17 cellular contexts compared by ENCODE assay signal in the genomic region with DNA sequence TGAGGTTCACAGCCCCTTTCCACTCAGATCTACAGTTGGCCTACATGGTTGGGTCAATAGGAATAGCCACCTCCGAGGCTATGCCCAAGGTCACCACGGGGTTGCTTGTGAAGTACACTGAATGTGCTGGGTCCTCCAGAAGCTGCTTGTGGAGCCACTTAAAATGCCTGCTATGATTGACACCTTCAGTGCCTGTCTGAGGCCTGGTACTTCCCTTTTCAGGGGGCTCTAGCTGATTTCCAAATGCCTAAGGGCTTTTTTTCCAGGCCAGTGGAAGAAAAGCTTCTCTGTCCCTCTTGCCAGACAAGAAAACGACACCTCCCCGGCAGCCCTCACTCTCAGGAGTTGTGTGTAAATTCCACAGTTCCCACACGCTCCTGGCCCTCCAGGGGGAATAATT. TPM values are rescaled to one million over a fixed set of nuclear protein-coding genes. Genes with fewer than 3 reads are reported as not detected.
DNase-seq lines count a peak whose midpoint lies in the region; ATAC-seq, FAIRE-seq and TF ChIP-seq lines count a peak whose summit lies in the region.
"Had no signal": no experiment of that assay in that cellular context is flagged by ENCODE, and none has a peak within 500 bp of the region (broad histone marks: within the 10 kb centered on the region; RNA-seq: fewer than 3 reads in every experiment).

No MANE protein-coding gene starts in this region.

- TF ChIP-seq EP300 in HepG2 (IDR thresholded peaks at IDR 0.05; ENCODE audit: low read depth in 2 of 2, low read length in 2 of 2) (no peak), HepG2 (CRISPR knock-in tag; IDR thresholded peaks at IDR 0.05; ENCODE audit: borderline replicate concordance) (no peak)

- no peak for TF ChIP-seq POLR2A in HepG2 (IDR thresholded peaks at IDR 0.05; ENCODE audit: insufficient read depth in 1 of 2, low read depth in 2 of 2, low read length in 2 of 2)
- no peak for TF ChIP-seq POLR2A in right lobe of liver (IDR thresholded peaks at IDR 0.05)
- TF ChIP-seq POLR2A in NB4 (IDR thresholded peaks at IDR 0.05; ENCODE audit: extremely low read depth, insufficient read length), result no peak

- H3K9me3 ChIP-seq in HepG2 (ENCODE audit: low read length) (no peaks in the 10 kb centered on the region), right lobe of liver (no peaks in the 10 kb centered on the region), osteoblast (ENCODE audit: low read depth, low read length) (no peaks in the 10 kb centered on the region)
- H3K9me3 ChIP-seq: A549, BE2C had no signal

- H3K27me3 ChIP-seq in HepG2 (ENCODE audit: control insufficient read depth in 1 of 2, insufficient read depth in 2 of 2, low read length in 2 of 2), result no peaks in the 10 kb centered on the region; a peak in 1 of 5 replicates
- no peaks in the 10 kb centered on the region for H3K27me3 ChIP-seq in right lobe of liver
- peaks cover 7% of the 10 kb centered on the region for H3K27me3 ChIP-seq in osteoblast (ENCODE audit: insufficient read depth, low read length)

- H3K79me2 ChIP-seq in HepG2 (ENCODE audit: insufficient read depth, low read length) (no peaks in the 10 kb centered on the region), osteoblast (ENCODE audit: insufficient read depth, low read length) (no peaks in the 10 kb centered on the region)

- ATAC-seq in HepG2, result peak; percentile 57
- no peak for ATAC-seq in right lobe of liver
- ATAC-seq: A549 had no signal

- H2AFZ ChIP-seq in HepG2 (ENCODE audit: low read length) (no peak overlapping the region), osteoblast (ENCODE audit: low read length) (no peak overlapping the region)

- H3K27ac ChIP-seq in HepG2 (ENCODE audit: extremely low read length, insufficient read depth, low read length) (no peak overlapping the region), right lobe of liver (no peak overlapping the region), osteoblast (ENCODE audit: low read depth, low read length) (no peak overlapping the region)
- H3K27ac ChIP-seq: A549, C4-2B had no signal

- intact Hi-C loops in HepG2 (cut with micrococcal nuclease; ENCODE audit: unreplicated experiment) (loop anchor here (10.0 kb wide), 1 partner anchor 490 kb away; no protein-coding TSS in a partner anchor), right lobe of liver (cut with DNase I) (loop anchor here in 1 of 2 donors (10.0 kb wide), 1 partner anchor 260 kb away; the partner anchor contains the start of gene CST9)

- no peak overlapping the region for H3K4me3 ChIP-seq in HepG2 (replicated peaks in 1 of 3; ENCODE audit: insufficient read depth in 1 of 3, low read depth in 2 of 3, low read length in 3 of 3)
- no peak overlapping the region for H3K4me3 ChIP-seq in right lobe of liver
- H3K4me3 ChIP-seq in NB4 (ENCODE audit: low read depth, low read length), result no peak overlapping the region
- H3K4me3 ChIP-seq in osteoblast (ENCODE audit: insufficient read depth, low read length), result no peak overlapping the region
- H3K4me3 ChIP-seq: A549 had no signal

- no TSS peak for BruUV-seq in HepG2 (replicated peaks; lab: Mats Ljungman, UMichigan)

- POLR2A ChIA-PET in HepG2 (lab: Yijun Ruan, JAX), result interaction anchor here (1.4 kb wide), 1 partner anchor 13 kb away, joined by 5 read pairs; no protein-coding TSS in a partner anchor

- H3K4me2 ChIP-seq in HepG2 (ENCODE audit: low read depth, low read length) (peak overlapping the region; percentile 37; the same call in 1 of the 2 replicates), osteoblast (ENCODE audit: insufficient read depth, low read length) (no peak overlapping the region)
- H3K4me2 ChIP-seq: A549 had no signal

- no peak for FAIRE-seq in HepG2 (lab: Jason Lieb, UNC)
- FAIRE-seq: A549, G401.6, GM12892 had no signal

- in situ Hi-C loops in HepG2 (cut with HindIII; ENCODE audit: extremely low pct_ligation_motif_present, low pct_unique_long_range_greater_than_20kb), result loop anchor here (5.0 kb wide), 2 partner anchors 652 to 1007 kb away; no protein-coding TSS in a partner anchor
- in situ Hi-C loops in SK-MEL-5 (cut with HindIII; ENCODE audit: low pct_unique_long_range_greater_than_20kb, low sequenced_read_pairs), result no loop called here

- H3K36me3 ChIP-seq in HepG2 (replicated peaks in 1 of 2; ENCODE audit: control insufficient read depth in 1 of 2, insufficient read depth in 2 of 2, low read length in 2 of 2) (no peaks in the 10 kb centered on the region), right lobe of liver (no peaks in the 10 kb centered on the region), osteoblast (ENCODE audit: insufficient read depth, low read length) (no peaks in the 10 kb centered on the region)
- H3K36me3 ChIP-seq: BE2C had no signal

- TF ChIP-seq CTCF in HepG2 (CRISPR knock-in tag; IDR thresholded peaks at IDR 0.05) (no peak), right lobe of liver (IDR thresholded peaks at IDR 0.05) (no peak), NB4 (IDR thresholded peaks at IDR 0.05; ENCODE audit: low read depth, low read length) (no peak), osteoblast (IDR thresholded peaks at IDR 0.05; ENCODE audit: extremely low read depth, low read depth, low read length) (no peak)

- no peaks in the 10 kb centered on the region for H4K20me1 ChIP-seq in HepG2 (ENCODE audit: insufficient read depth, low read length)
- no peaks in the 10 kb centered on the region for H4K20me1 ChIP-seq in osteoblast (ENCODE audit: insufficient read depth, low read length)

- CTCF ChIA-PET in HepG2 (lab: Yijun Ruan, JAX; ENCODE audit: low intra/inter-chr PET ratio, low total read pairs), result no interaction called here

- no peak for TF ChIP-seq RAD21 in HepG2 (CRISPR knock-in tag; IDR thresholded peaks at IDR 0.05)

- no peak overlapping the region for H3K9ac ChIP-seq in HepG2 (ENCODE audit: insufficient read depth, low read depth, low read length)

- peaks cover 24% of the 10 kb centered on the region for H3K4me1 ChIP-seq in HepG2 (ENCODE audit: insufficient read depth, low read length)
- peaks cover 0 to 3% (median 1%) of the 10 kb centered on the region in 4 donors for H3K4me1 ChIP-seq in right lobe of liver
- H3K4me1 ChIP-seq in osteoblast (ENCODE audit: insufficient read depth, low read length), result peaks cover 3% of the 10 kb centered on the region
- H3K4me1 ChIP-seq: BE2C had no signal

- 13% methylated on average over 5 of the region's 5 CpGs for WGBS in HepG2 (ENCODE audit: low lambda C conversion rate)
- 59% methylated on average over 5 of the region's 5 CpGs for WGBS in right lobe of liver (ENCODE audit: insufficient coverage, low coverage, low lambda C conversion rate, missing lambda C conversion rate)

- peak; percentile 25 for DNase-seq in HepG2 (ENCODE audit: low spot score)
- DNase-seq in right lobe of liver, result no peak
- DNase-seq in NB4 (ENCODE audit: low read depth), result peak; percentile 58
- peak; percentile 20 for DNase-seq in SK-MEL-5 (ENCODE audit: low read depth, low spot score)
- DNase-seq in osteoblast (ENCODE audit: insufficient read length, low spot score, missing footprints), result peak; percentile 69
- DNase-seq in stimulated activated CD4-positive, alpha-beta T cell treated with anti-CD3 and anti-CD28 coated beads, Interleukin-15, amount 100 ng/mL, for 24 hours, result no peak
- no peak for DNase-seq in NCI-H345 treated with DMSO at 0.1 percent for 48 hours (lab: John Stamatoyannopoulos, UW; ENCODE audit: unreplicated experiment)
- DNase-seq in NCI-H1417 (lab: John Stamatoyannopoulos, UW), result no peak
- DNase-seq: BE2C; CD4-positive, alpha-beta memory T cell; DMS79; HCEC 1CT; HFFc6 had no signal

RNA-seq across cellular contexts. Expression of gene NXT1, which starts 6.3 kb away (rescaled TPM):
- 65.9 and 69.7 TPM in 2 replicates for total RNA-seq in HepG2 (2016; rRNA removed; fragmentation: Illumina TruSeq; extraction: Trizol)
- 33.9 and 44.3 TPM in 2 replicates for total RNA-seq in HepG2 (2016; cell fraction: cytosol; rRNA removed; fragmentation: Illumina TruSeq; extraction: Trizol; ENCODE audit: low read depth)
- total RNA-seq in HepG2 (2016; cell fraction: insoluble cytoplasmic fraction; rRNA removed; fragmentation: Illumina TruSeq; extraction: Trizol), result 66.3 and 67.2 TPM in 2 replicates
- total RNA-seq in HepG2 (2016; cell fraction: membrane; rRNA removed; fragmentation: Illumina TruSeq; extraction: Trizol), result 44.7 and 63.8 TPM in 2 replicates
- 24.4 and 28.0 TPM in 2 replicates for total RNA-seq in HepG2 (2016; cell fraction: nucleus; rRNA removed; fragmentation: Illumina TruSeq; extraction: Trizol)
- 35.6 and 40.8 TPM in 2 replicates for polyA plus RNA-seq in HepG2 (2011; rRNA removed)
- 43.8 and 47.5 TPM in 2 replicates for polyA plus RNA-seq in HepG2 (2011; cell fraction: cytosol; rRNA removed)
- polyA plus RNA-seq in HepG2 (2011; cell fraction: nucleus; rRNA removed), result 14.7 and 15.8 TPM in 2 replicates
- 26.7 and 32.9 TPM in 2 replicates for polyA plus RNA-seq in HepG2 (2012)
- polyA plus RNA-seq in HepG2 (2016; cell fraction: cytosol; fragmentation: Illumina TruSeq; extraction: Trizol; ENCODE audit: low read depth), result 18.8 and 30.9 TPM in 2 replicates
- 62.5 and 64.4 TPM in 2 replicates for polyA plus RNA-seq in HepG2 (2016; cell fraction: insoluble cytoplasmic fraction; fragmentation: Illumina TruSeq; extraction: Trizol; ENCODE audit: low read depth)
- polyA plus RNA-seq in HepG2 (2016; cell fraction: membrane; fragmentation: Illumina TruSeq; extraction: Trizol; ENCODE audit: low read depth), result 26.0 and 39.0 TPM in 2 replicates
- 41.7 and 47.7 TPM in 2 replicates for polyA plus RNA-seq in HepG2 (2016; cell fraction: nucleus; fragmentation: Illumina TruSeq; extraction: Trizol; ENCODE audit: insufficient read depth, low read depth)
- polyA minus RNA-seq in HepG2 (2011; rRNA and poly(A)+ RNA removed; ENCODE audit: low replicate concordance), result 25.3 and 27.2 TPM in 2 replicates
- polyA minus RNA-seq in HepG2 (2011; cell fraction: cytosol; rRNA and poly(A)+ RNA removed), result 11.5 and 13.4 TPM in 2 replicates
- 8.2 and 10.1 TPM in 2 replicates for polyA minus RNA-seq in HepG2 (2011; cell fraction: nucleus; rRNA and poly(A)+ RNA removed)
- 10 to 100 TPM in 2 of 6 experiments, 1 to 10 TPM in 4; 3.8 to 11.2 (median 6.1) TPM for total RNA-seq in right lobe of liver
- 39.8 and 43.4 TPM in 2 replicates for total RNA-seq in SK-MEL-5 (2014; rRNA removed; shearing (Covaris generic))
- polyA plus RNA-seq in SK-MEL-5 (2015; cell fraction: cytosol; rRNA removed), result 34.6 and 36.2 TPM in 2 replicates
- polyA plus RNA-seq in SK-MEL-5 (2015; cell fraction: nucleus; rRNA removed), result 10.9 and 16.4 TPM in 2 replicates
- total RNA-seq in osteoblast, result 12.7 and 18.5 TPM in 2 replicates

RNA-seq across cellular contexts. Expression of gene GZF1, which starts 17.6 kb away (rescaled TPM):
- total RNA-seq in HepG2 (2016; rRNA removed; fragmentation: Illumina TruSeq; extraction: Trizol) (26.0 and 26.4 TPM in 2 replicates), right lobe of liver (1 to 10 TPM; 3.5 to 9.6 (median 6.1) TPM), osteoblast (13.0 and 14.5 TPM in 2 replicates)
- total RNA-seq in HepG2 (2016; cell fraction: cytosol; rRNA removed; fragmentation: Illumina TruSeq; extraction: Trizol; ENCODE audit: low read depth), result 1.9 and 2.6 TPM in 2 replicates
- 22.9 and 24.5 TPM in 2 replicates for total RNA-seq in HepG2 (2016; cell fraction: insoluble cytoplasmic fraction; rRNA removed; fragmentation: Illumina TruSeq; extraction: Trizol)
- 8.6 and 9.9 TPM in 2 replicates for total RNA-seq in HepG2 (2016; cell fraction: membrane; rRNA removed; fragmentation: Illumina TruSeq; extraction: Trizol)
- 19.0 and 22.5 TPM in 2 replicates for total RNA-seq in HepG2 (2016; cell fraction: nucleus; rRNA removed; fragmentation: Illumina TruSeq; extraction: Trizol)
- 16.9 and 21.9 TPM in 2 replicates for polyA plus RNA-seq in HepG2 (2011; rRNA removed)
- polyA plus RNA-seq in HepG2 (2011; cell fraction: cytosol; rRNA removed), result 9.4 and 15.6 TPM in 2 replicates
- polyA plus RNA-seq in HepG2 (2011; cell fraction: nucleus; rRNA removed), result 66.6 and 67.6 TPM in 2 replicates
- 9.0 and 9.7 TPM in 2 replicates for polyA plus RNA-seq in HepG2 (2012)
- 0.93 and 1.7 TPM in 2 replicates for polyA plus RNA-seq in HepG2 (2016; cell fraction: cytosol; fragmentation: Illumina TruSeq; extraction: Trizol; ENCODE audit: low read depth)
- polyA plus RNA-seq in HepG2 (2016; cell fraction: insoluble cytoplasmic fraction; fragmentation: Illumina TruSeq; extraction: Trizol; ENCODE audit: low read depth), result 14.6 and 15.6 TPM in 2 replicates
- polyA plus RNA-seq in HepG2 (2016; cell fraction: membrane; fragmentation: Illumina TruSeq; extraction: Trizol; ENCODE audit: low read depth), result 3.4 and 4.4 TPM in 2 replicates
- polyA plus RNA-seq in HepG2 (2016; cell fraction: nucleus; fragmentation: Illumina TruSeq; extraction: Trizol; ENCODE audit: insufficient read depth, low read depth), result 27.5 and 33.7 TPM in 2 replicates
- 48.6 and 69.0 TPM in 2 replicates for polyA minus RNA-seq in HepG2 (2011; rRNA and poly(A)+ RNA removed; ENCODE audit: low replicate concordance)
- polyA minus RNA-seq in HepG2 (2011; cell fraction: cytosol; rRNA and poly(A)+ RNA removed), result 17.5 and 22.3 TPM in 2 replicates
- 37.7 and 38.0 TPM in 2 replicates for polyA minus RNA-seq in HepG2 (2011; cell fraction: nucleus; rRNA and poly(A)+ RNA removed)
- 22.6 and 23.8 TPM in 2 replicates for total RNA-seq in SK-MEL-5 (2014; rRNA removed; shearing (Covaris generic))
- polyA plus RNA-seq in SK-MEL-5 (2015; cell fraction: cytosol; rRNA removed), result 25.2 and 44.2 TPM in 2 replicates
- 34.8 and 35.5 TPM in 2 replicates for polyA plus RNA-seq in SK-MEL-5 (2015; cell fraction: nucleus; rRNA removed)

Comparison
In these comparisons a context has a peak if more than half of its experiments do, and no peak if none do; other contexts are left out.
1. DNase-seq: peak in HepG2 (single experiment), NB4 (single experiment), SK-MEL-5 (single experiment) and osteoblast (single experiment); none in right lobe of liver (0 of 3), stimulated activated CD4-positive, alpha-beta T cell treated with anti-CD3 and anti-CD28 coated beads, Interleukin-15, amount 100 ng/mL, for 24 hours (single experiment), NCI-H345 treated with DMSO at 0.1 percent for 48 hours (single experiment) and NCI-H1417 (0 of 3).